7 cellular contexts compared by ENCODE assay signal in genomic region chr13:24450486-24450885, GRCh38.
DNase-seq lines count a peak whose midpoint lies in the region; ATAC-seq and TF ChIP-seq lines count a peak whose summit lies in the region.
"Not testable (repeated sequence)": the region's sequence is repeated elsewhere in the genome, so short reads cannot be mapped to it uniquely, and the experiment has no call there.

No MANE protein-coding gene starts in this region.

- not testable (repeated sequence) for H3K9me3 ChIP-seq in GM23248 (ENCODE audit: low read depth); heart right ventricle

- H3K79me2 ChIP-seq in GM23248 (ENCODE audit: insufficient read depth) = not testable (repeated sequence)

- not testable (repeated sequence) for H3F3A ChIP-seq in GM23248 (ENCODE audit: insufficient read depth)

- 32 to 35% methylated on average over 6 of the region's 6 CpGs for WGBS in GM23248 (ENCODE audit: low coverage in 1 of 2, low lambda C conversion rate in 2 of 2, missing lambda C conversion rate in 2 of 2), 2 experiments
- 73% methylated on average over 6 of the region's 6 CpGs for WGBS in heart right ventricle, 2 donors

- not testable (repeated sequence) for H3K4me3 ChIP-seq in GM23248, heart right ventricle

- not testable (repeated sequence) for H3K9me2 ChIP-seq in GM23248 (ENCODE audit: insufficient read depth)

- H3K27me3 Mint-ChIP-seq in mesothelial cell of epicardium (ENCODE audit: low read depth) = not testable (repeated sequence)

- not testable (repeated sequence) for H3K4me1 Mint-ChIP-seq in mesothelial cell of epicardium

- H3K4me1 ChIP-seq in GM23248 (ENCODE audit: insufficient read depth); heart right ventricle: not testable (repeated sequence)

- not testable (repeated sequence) for H3K27ac ChIP-seq in GM23248, heart right ventricle

- not testable (repeated sequence) for H4K20me1 ChIP-seq in GM23248 (ENCODE audit: insufficient read depth)

- H3K36me3 ChIP-seq in GM23248 (ENCODE audit: low read depth) (peaks cover 47% of the 10 kb centered on the region), heart right ventricle (peaks cover 0 to 97% (median 53%) of the 10 kb centered on the region in 9 donors)

- H3K27ac Mint-ChIP-seq in mesothelial cell of epicardium = peak overlapping the region; percentile 31

- H3K27me3 ChIP-seq in GM23248 (replicated peaks; ENCODE audit: insufficient read depth); heart right ventricle: not testable (repeated sequence)

- not testable (repeated sequence) for H3K9ac ChIP-seq in GM23248

- TF ChIP-seq CTCF in heart right ventricle (IDR thresholded peaks at IDR 0.05); mesothelial cell of epicardium (IDR thresholded peaks at IDR 0.05; ENCODE audit: unreplicated experiment): not testable (repeated sequence)

- intact Hi-C loops in heart right ventricle (cut with DNase I) = not testable (repeated sequence)

- not testable (repeated sequence) for H3K4me2 ChIP-seq in GM23248 (ENCODE audit: unreplicated experiment)

- H3K4me3 Mint-ChIP-seq in mesothelial cell of epicardium = not testable (repeated sequence)

- not testable (repeated sequence) for H2AFZ ChIP-seq in GM23248

- DNase-seq in AG20443 (ENCODE audit: low spot score) = peak; percentile 32
- DNase-seq in GM23248 = peak; percentile 4
- DNase-seq in dedifferentiated amniotic fluid mesenchymal stem cell (ENCODE audit: extremely low spot score) = peak; percentile 37
- DNase-seq in fibroblast of the conjunctiva (ENCODE audit: low read depth) = peak; percentile 69
- peak; percentile 17 to 25 for DNase-seq in heart right ventricle
- DNase-seq in mesothelial cell of epicardium (ENCODE audit: low spot score in 2 of 2, unreplicated experiment in 2 of 2) = not testable (repeated sequence)
- DNase-seq in stromal cell of bone marrow (ENCODE audit: low read depth) = peak; percentile 39

- ATAC-seq in heart right ventricle = peak in 4 of 8 donors; percentile 41 to 86 (median 56)

- H3K36me3 Mint-ChIP-seq in mesothelial cell of epicardium = peaks cover 42% of the 10 kb centered on the region

- not testable (repeated sequence) for H3K9me3 Mint-ChIP-seq in mesothelial cell of epicardium

- in situ Hi-C loops in GM23248 (cut with MboI) = not testable (repeated sequence)
